ENCODE assay signal across 10 cellular contexts in the genomic region with DNA sequence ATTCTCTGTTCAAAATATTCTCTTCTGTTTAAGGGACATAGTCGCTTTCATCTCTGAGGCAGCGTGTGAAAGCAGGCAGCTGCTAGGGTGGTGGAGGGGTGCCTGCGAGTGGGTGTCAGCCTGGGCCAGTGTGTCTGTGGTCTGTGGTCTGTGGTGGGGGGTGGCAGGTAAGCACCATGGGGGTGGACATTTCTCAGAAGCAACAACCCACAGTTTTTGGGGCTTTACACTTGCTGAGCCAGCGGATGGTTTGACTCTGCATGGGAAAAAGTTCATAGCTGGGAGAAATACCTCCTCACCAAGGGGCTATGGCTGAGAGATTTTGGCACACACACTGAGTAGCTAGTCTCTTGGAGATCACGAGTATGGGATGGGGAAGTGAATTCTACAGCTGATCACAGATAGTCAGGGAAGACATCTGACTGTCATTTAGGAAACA.
A peak's percentile ranks its signal among the peaks of the same experiment; 100 is the strongest.
DNase-seq lines count a peak whose midpoint lies in the region; ATAC-seq and TF ChIP-seq lines count a peak whose summit lies in the region.
"Had no signal": no experiment of that assay in that cellular context is flagged by ENCODE, and none has a peak within 500 bp of the region (broad histone marks: within the 10 kb centered on the region; RNA-seq: fewer than 3 reads in every experiment).

No MANE protein-coding gene starts in this region.

- peak; percentile 48 for DNase-seq in kidney tubule cell (ENCODE audit: low spot score)
- DNase-seq in CD1c-positive myeloid dendritic cell (ENCODE audit: extremely low spot score), result no peak
- no peak for DNase-seq in glutamatergic neuron
- DNase-seq in foreskin fibroblast, result no peak
- no peak for DNase-seq in NCI-H526 (lab: John Stamatoyannopoulos, UW)

- no peak overlapping the region for H3K27ac Mint-ChIP-seq in glutamatergic neuron (ENCODE audit: unreplicated experiment)

- no peak for TF ChIP-seq POLR2A in GM18505 (IDR thresholded peaks at IDR 0.05; ENCODE audit: borderline replicate concordance, extremely low read depth, insufficient read depth, insufficient read length)

- TF ChIP-seq CTCF in glutamatergic neuron (IDR thresholded peaks at IDR 0.05; ENCODE audit: partially characterized antibody, unreplicated experiment), result no peak
- no peak for TF ChIP-seq CTCF in foreskin fibroblast (IDR thresholded peaks at IDR 0.05; ENCODE audit: low read depth, low read length)

- H3K36me3 Mint-ChIP-seq in glutamatergic neuron (ENCODE audit: unreplicated experiment), result no peaks in the 10 kb centered on the region

- H3K4me1 Mint-ChIP-seq in glutamatergic neuron (ENCODE audit: low read depth, unreplicated experiment), result no peaks in the 10 kb centered on the region

- peaks cover 1% of the 10 kb centered on the region for H3K27me3 Mint-ChIP-seq in glutamatergic neuron (ENCODE audit: unreplicated experiment)

- H3K4me3 Mint-ChIP-seq in glutamatergic neuron (ENCODE audit: unreplicated experiment), result no peak overlapping the region

- H3K4me3 ChIP-seq in foreskin fibroblast (ENCODE audit: low read depth in 1 of 2, low read length in 2 of 2), result no peak overlapping the region
- H3K4me3 ChIP-seq: adrenal gland, hepatocyte had no signal

- peak; percentile 96 for ATAC-seq in GM18505 (IDR thresholded peaks at IDR 0.05; ENCODE audit: unreplicated experiment)
- peak; percentile 92 for ATAC-seq in GM21360 (IDR thresholded peaks at IDR 0.05; ENCODE audit: unreplicated experiment)
- peak; percentile 88 for ATAC-seq in HG03342 (IDR thresholded peaks at IDR 0.05; ENCODE audit: unreplicated experiment)

- H3K9me3 Mint-ChIP-seq in glutamatergic neuron (ENCODE audit: unreplicated experiment), result no peaks in the 10 kb centered on the region
